20 cellular contexts compared by ENCODE assay signal in genomic region chr2:38239452-38239851, GRCh38.
A peak's percentile ranks its signal among the peaks of the same experiment; 100 is the strongest.
DNase-seq lines count a peak whose midpoint lies in the region; ATAC-seq and TF ChIP-seq lines count a peak whose summit lies in the region.
"Had no signal": no experiment of that assay in that cellular context is flagged by ENCODE, and none has a peak within 500 bp of the region (broad histone marks: within the 10 kb centered on the region; RNA-seq: fewer than 3 reads in every experiment).

No MANE protein-coding gene starts in this region.

- no peaks in the 10 kb centered on the region for H3K27me3 ChIP-seq in adipocyte (replicated peaks; ENCODE audit: control insufficient read depth, insufficient read depth, low read length)

- no peaks in the 10 kb centered on the region for H3K36me3 ChIP-seq in adipocyte (ENCODE audit: control insufficient read depth, insufficient read depth, low read length, severe bottlenecking)
- H3K36me3 ChIP-seq: heart left ventricle, left ventricle myocardium inferior had no signal

- ATAC-seq in sciatic nerve (peak; percentile 84), GM21737 (IDR thresholded peaks at IDR 0.05; ENCODE audit: unreplicated experiment) (no peak)
- ATAC-seq: activated T-helper 17 cell treated with anti-CD3 and anti-CD28 coated beads, Interleukin-2, amount 50 U/mL, for 72 hours; heart left ventricle; Panc1 had no signal

- H3K4me1 ChIP-seq in adipocyte (ENCODE audit: control insufficient read depth, insufficient read depth, low read length), result peaks cover 20% of the 10 kb centered on the region
- H3K4me1 ChIP-seq: heart left ventricle, left ventricle myocardium inferior, parathyroid adenoma had no signal

- intact Hi-C loops in sciatic nerve (cut with DNase I), result no loop called here

- no peak overlapping the region for H3K4me3 ChIP-seq in AG09309 (ENCODE audit: control insufficient read depth, low read depth, low read length)
- peak overlapping the region; percentile 48 for H3K4me3 ChIP-seq in adipocyte (ENCODE audit: low read length)
- H3K4me3 ChIP-seq in fibroblast of the aortic adventitia (ENCODE audit: low read depth, low read length), result no peak overlapping the region
- H3K4me3 ChIP-seq: heart left ventricle, left ventricle myocardium inferior had no signal

- TF ChIP-seq CTCF in AG09309 (IDR thresholded peaks at IDR 0.05; ENCODE audit: control insufficient read depth, insufficient read depth, low read depth, low read length, missing control alignments) (no peak), fibroblast of the aortic adventitia (IDR thresholded peaks at IDR 0.05; ENCODE audit: insufficient read depth, low read length) (no peak)

- no peak overlapping the region for H3K9ac ChIP-seq in adipocyte (ENCODE audit: low read length)
- H3K9ac ChIP-seq: parathyroid adenoma had no signal

- no peaks in the 10 kb centered on the region for H3K9me3 ChIP-seq in adipocyte (ENCODE audit: control insufficient read depth, low read length)
- H3K9me3 ChIP-seq: heart left ventricle, left ventricle myocardium inferior had no signal

- DNase-seq in AG09309 (ENCODE audit: low read depth), result peak; percentile 71
- no peak for DNase-seq in adipocyte (ENCODE audit: low read depth)
- DNase-seq in fibroblast of the aortic adventitia (ENCODE audit: low read depth), result peak; percentile 86
- DNase-seq in sciatic nerve (ENCODE audit: low spot score), result no peak
- DNase-seq in C1 segment of cervical spinal cord (lab: John Stamatoyannopoulos, UW), result no peak
- no peak for DNase-seq in NCI-H2196 treated with DMSO at 0.1 percent for 48 hours (lab: John Stamatoyannopoulos, UW; ENCODE audit: unreplicated experiment)
- no peak for DNase-seq in activated CD4-positive, alpha-beta T cell treated with anti-CD3 and anti-CD28 coated beads, Interleukin-2, amount 50 U/mL, for 48 hours
- DNase-seq: activated CD4-positive, alpha-beta T cell treated with anti-CD3 and anti-CD28 coated beads, Interleukin-2, amount 10 ng/mL, durations not matched to agents 24 days and 14 days; effector memory CD4-positive, alpha-beta T cell; left ventricle myocardium inferior; MM.1S; NCI-H1436 treated with DMSO at 0.1 percent for 48 hours; NCI-H524; NK-92 treated with Interleukin-12 subunit alpha and Interleukin-12 subunit beta, amount 100 ng/mL, for 24 hours; T-helper 2 cell had no signal

Comparison
In these comparisons a context has a peak if more than half of its experiments do, and no peak if none do; other contexts are left out.
1. DNase-seq: peak in AG09309 (single experiment) and fibroblast of the aortic adventitia (single experiment); none in adipocyte (single experiment), sciatic nerve (single experiment), C1 segment of cervical spinal cord (0 of 14), NCI-H2196 treated with DMSO at 0.1 percent for 48 hours (single experiment) and activated CD4-positive, alpha-beta T cell treated with anti-CD3 and anti-CD28 coated beads, Interleukin-2, amount 50 U/mL, for 48 hours (0 of 2).